ENCODE assay signal across 8 cellular contexts in the genomic region with DNA sequence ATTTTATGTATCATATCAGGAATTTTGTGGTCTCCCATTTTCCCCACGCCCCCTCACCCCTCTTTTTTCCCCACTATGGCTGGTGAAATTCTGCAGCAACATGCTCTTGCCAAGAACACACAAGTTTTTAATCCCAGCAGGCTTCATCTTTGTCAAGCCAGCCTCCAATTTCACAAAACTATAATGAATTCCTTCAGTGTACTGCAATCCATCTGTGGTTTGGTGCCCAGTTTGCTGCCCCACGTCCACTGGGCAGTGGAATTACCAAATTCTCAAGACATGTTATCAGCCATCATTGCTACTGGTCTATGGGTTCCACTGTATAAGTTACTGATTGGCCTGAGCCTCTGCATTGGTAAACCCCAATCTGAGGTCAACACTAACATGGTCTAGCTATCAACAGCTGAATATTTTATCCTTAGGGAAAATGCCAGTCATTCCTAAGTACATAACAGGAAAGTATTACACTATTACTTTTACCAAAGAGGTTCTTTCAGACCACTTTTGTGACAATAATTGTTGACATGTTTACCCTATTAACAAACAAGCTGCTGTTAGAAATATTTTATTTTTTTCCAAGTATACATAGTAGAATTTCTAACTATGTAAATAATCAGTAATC. TPM values are rescaled to one million over a fixed set of nuclear protein-coding genes. Genes with fewer than 3 reads are reported as not detected.
DNase-seq lines count a peak whose midpoint lies in the region; ATAC-seq and TF ChIP-seq lines count a peak whose summit lies in the region.

No MANE protein-coding gene starts in this region.

- TF ChIP-seq POLR2A in breast epithelium (IDR thresholded peaks at IDR 0.05), result no peak

- no peaks in the 10 kb centered on the region for H3K27me3 Mint-ChIP-seq in activated naive CD4-positive, alpha-beta T cell treated with anti-CD3 and anti-CD28 coated beads, Interleukin-2, amount 50 U/mL, for 24 hours

- H3K4me3 Mint-ChIP-seq in activated naive CD4-positive, alpha-beta T cell treated with anti-CD3 and anti-CD28 coated beads, Interleukin-2, amount 50 U/mL, for 24 hours, result no peak overlapping the region

- H3K27ac ChIP-seq in breast epithelium (peak overlapping the region; percentile 97 to 99), muscle layer of duodenum (ENCODE audit: low read length) (peak overlapping the region; percentile 93), upper lobe of right lung (peak overlapping the region; percentile 97)

- no peaks in the 10 kb centered on the region for H3K36me3 Mint-ChIP-seq in activated naive CD4-positive, alpha-beta T cell treated with anti-CD3 and anti-CD28 coated beads, Interleukin-2, amount 50 U/mL, for 24 hours
- peaks cover 24 to 26% of the 10 kb centered on the region in 2 donors for H3K36me3 Mint-ChIP-seq in activated naive CD4-positive, alpha-beta T cell treated with anti-CD3 and anti-CD28 coated beads, Interleukin-2, amount 50 U/mL, for 72 hours

- H3K9me3 ChIP-seq in breast epithelium (no peaks in the 10 kb centered on the region), muscle layer of duodenum (ENCODE audit: control insufficient read depth in 1 of 2, low read length in 2 of 2) (no peaks in the 10 kb centered on the region), upper lobe of right lung (no peaks in the 10 kb centered on the region)

- TF ChIP-seq CTCF in breast epithelium (IDR thresholded peaks at IDR 0.05), result no peak
- no peak for TF ChIP-seq CTCF in upper lobe of right lung (IDR thresholded peaks at IDR 0.05)

- ATAC-seq in activated naive CD4-positive, alpha-beta T cell treated with anti-CD3 and anti-CD28 coated beads, Interleukin-2, amount 50 U/mL, for 72 hours, result no peak
- ATAC-seq in upper lobe of right lung (no peak), esophagus mucosa (no peak), GM18498 (IDR thresholded peaks at IDR 0.05; ENCODE audit: unreplicated experiment) (no peak), GM21367 (IDR thresholded peaks at IDR 0.05; ENCODE audit: unreplicated experiment) (no peak)

- H3K4me1 ChIP-seq in breast epithelium, result no peaks in the 10 kb centered on the region
- H3K4me1 ChIP-seq in muscle layer of duodenum (ENCODE audit: control insufficient read depth in 1 of 2, insufficient read depth in 2 of 2, low read length in 2 of 2), result peaks cover under 1 to 5% of the 10 kb centered on the region in 2 donors
- H3K4me1 ChIP-seq in upper lobe of right lung, result peaks cover 13% of the 10 kb centered on the region

- H3K9me3 Mint-ChIP-seq in activated naive CD4-positive, alpha-beta T cell treated with anti-CD3 and anti-CD28 coated beads, Interleukin-2, amount 50 U/mL, for 24 hours, result no peaks in the 10 kb centered on the region
- peaks cover 0 to 4% of the 10 kb centered on the region in 2 donors for H3K9me3 Mint-ChIP-seq in activated naive CD4-positive, alpha-beta T cell treated with anti-CD3 and anti-CD28 coated beads, Interleukin-2, amount 50 U/mL, for 72 hours

- no peak for DNase-seq in activated naive CD4-positive, alpha-beta T cell treated with anti-CD3 and anti-CD28 coated beads, Interleukin-2, amount 50 U/mL, for 72 hours (ENCODE audit: low spot score in 2 of 2)
- no peak for DNase-seq in breast epithelium (ENCODE audit: low spot score in 2 of 2)
- no peak for DNase-seq in upper lobe of right lung

- H3K27me3 ChIP-seq in breast epithelium, result no peaks in the 10 kb centered on the region
- no peaks in the 10 kb centered on the region for H3K27me3 ChIP-seq in muscle layer of duodenum (ENCODE audit: low read depth, low read length)
- no peaks in the 10 kb centered on the region for H3K27me3 ChIP-seq in upper lobe of right lung

- H3K4me3 ChIP-seq in breast epithelium, result no peak overlapping the region
- no peak overlapping the region for H3K4me3 ChIP-seq in muscle layer of duodenum (ENCODE audit: low read depth in 1 of 2, low read length in 2 of 2)
- H3K4me3 ChIP-seq in upper lobe of right lung, result no peak overlapping the region

- H3K36me3 ChIP-seq in breast epithelium (no peaks in the 10 kb centered on the region), muscle layer of duodenum (ENCODE audit: control insufficient read depth in 1 of 2, insufficient read depth in 2 of 2, low read length in 2 of 2) (peaks cover 0 to 8% of the 10 kb centered on the region in 2 donors), upper lobe of right lung (no peaks in the 10 kb centered on the region)

- peaks cover 18% of the 10 kb centered on the region for H3K4me1 Mint-ChIP-seq in activated naive CD4-positive, alpha-beta T cell treated with anti-CD3 and anti-CD28 coated beads, Interleukin-2, amount 50 U/mL, for 24 hours

- intact Hi-C loops in breast epithelium (cut with DNase I; ENCODE audit: low total_unique reads), result no loop called here
- intact Hi-C loops in upper lobe of right lung (cut with DNase I), result no loop called here

- H3K27ac Mint-ChIP-seq in activated naive CD4-positive, alpha-beta T cell treated with anti-CD3 and anti-CD28 coated beads, Interleukin-2, amount 50 U/mL, for 24 hours, result peak overlapping the region; percentile 31
- H3K27ac Mint-ChIP-seq in activated naive CD4-positive, alpha-beta T cell treated with anti-CD3 and anti-CD28 coated beads, Interleukin-2, amount 50 U/mL, for 72 hours, result peak overlapping the region in 1 of 2 donors; percentile 96

RNA-seq across cellular contexts. Expression of gene PICALM, which starts 1.7 kb away (rescaled TPM):
- 10 to 100 TPM; 65.4 to 82.1 TPM for total RNA-seq in activated naive CD4-positive, alpha-beta T cell treated with anti-CD3 and anti-CD28 coated beads, Interleukin-2, amount 50 U/mL, for 72 hours
- total RNA-seq in breast epithelium (100 to 1,000 TPM; 327 to 336 (median 328) TPM), upper lobe of right lung (193 TPM), esophagus mucosa (97.8 TPM)
